1 cellular context compared by ENCODE assay signal in the genomic region with DNA sequence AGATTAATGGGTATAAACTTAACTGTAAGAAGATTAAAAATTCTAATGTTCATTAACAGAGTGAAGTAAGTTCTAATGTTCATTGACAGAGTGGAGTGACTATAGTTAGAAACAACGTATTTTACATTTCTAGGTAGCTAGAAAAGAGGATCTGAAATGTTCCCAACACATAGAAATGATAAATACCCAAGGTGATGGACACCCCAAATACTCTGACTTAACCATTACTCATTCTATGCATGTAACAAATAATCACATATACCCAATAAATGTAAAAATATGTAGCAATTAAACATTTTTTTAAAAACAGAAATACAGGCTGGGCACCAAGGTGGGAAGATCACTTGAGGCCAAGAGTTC.
TF ChIP-seq lines count a peak whose summit lies in the region.

No MANE protein-coding gene starts in this region.

TF ChIP-seq in WTC11, 78 proteins besides CTCF, POLR2A, EP300 and RAD21 (continued from another document):
- TF ChIP-seq, protein P1, sequence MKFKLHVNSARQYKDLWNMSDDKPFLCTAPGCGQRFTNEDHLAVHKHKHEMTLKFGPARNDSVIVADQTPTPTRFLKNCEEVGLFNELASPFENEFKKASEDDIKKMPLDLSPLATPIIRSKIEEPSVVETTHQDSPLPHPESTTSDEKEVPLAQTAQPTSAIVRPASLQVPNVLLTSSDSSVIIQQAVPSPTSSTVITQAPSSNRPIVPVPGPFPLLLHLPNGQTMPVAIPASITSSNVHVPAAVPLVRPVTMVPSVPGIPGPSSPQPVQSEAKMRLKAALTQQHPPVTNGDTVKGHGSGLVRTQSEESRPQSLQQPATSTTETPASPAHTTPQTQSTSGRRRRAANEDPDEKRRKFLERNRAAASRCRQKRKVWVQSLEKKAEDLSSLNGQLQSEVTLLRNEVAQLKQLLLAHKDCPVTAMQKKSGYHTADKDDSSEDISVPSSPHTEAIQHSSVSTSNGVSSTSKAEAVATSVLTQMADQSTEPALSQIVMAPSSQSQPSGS (CRISPR knock-in tag; IDR thresholded peaks at IDR 0.05; ENCODE audit: borderline replicate concordance, low read depth): no peak
- TF ChIP-seq, protein P2, sequence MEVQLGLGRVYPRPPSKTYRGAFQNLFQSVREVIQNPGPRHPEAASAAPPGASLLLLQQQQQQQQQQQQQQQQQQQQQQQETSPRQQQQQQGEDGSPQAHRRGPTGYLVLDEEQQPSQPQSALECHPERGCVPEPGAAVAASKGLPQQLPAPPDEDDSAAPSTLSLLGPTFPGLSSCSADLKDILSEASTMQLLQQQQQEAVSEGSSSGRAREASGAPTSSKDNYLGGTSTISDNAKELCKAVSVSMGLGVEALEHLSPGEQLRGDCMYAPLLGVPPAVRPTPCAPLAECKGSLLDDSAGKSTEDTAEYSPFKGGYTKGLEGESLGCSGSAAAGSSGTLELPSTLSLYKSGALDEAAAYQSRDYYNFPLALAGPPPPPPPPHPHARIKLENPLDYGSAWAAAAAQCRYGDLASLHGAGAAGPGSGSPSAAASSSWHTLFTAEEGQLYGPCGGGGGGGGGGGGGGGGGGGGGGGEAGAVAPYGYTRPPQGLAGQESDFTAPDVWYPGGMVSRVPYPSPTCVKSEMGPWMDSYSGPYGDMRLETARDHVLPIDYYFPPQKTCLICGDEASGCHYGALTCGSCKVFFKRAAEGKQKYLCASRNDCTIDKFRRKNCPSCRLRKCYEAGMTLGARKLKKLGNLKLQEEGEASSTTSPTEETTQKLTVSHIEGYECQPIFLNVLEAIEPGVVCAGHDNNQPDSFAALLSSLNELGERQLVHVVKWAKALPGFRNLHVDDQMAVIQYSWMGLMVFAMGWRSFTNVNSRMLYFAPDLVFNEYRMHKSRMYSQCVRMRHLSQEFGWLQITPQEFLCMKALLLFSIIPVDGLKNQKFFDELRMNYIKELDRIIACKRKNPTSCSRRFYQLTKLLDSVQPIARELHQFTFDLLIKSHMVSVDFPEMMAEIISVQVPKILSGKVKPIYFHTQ (CRISPR knock-in tag; IDR thresholded peaks at IDR 0.05): no peak
